In the genomic region with DNA sequence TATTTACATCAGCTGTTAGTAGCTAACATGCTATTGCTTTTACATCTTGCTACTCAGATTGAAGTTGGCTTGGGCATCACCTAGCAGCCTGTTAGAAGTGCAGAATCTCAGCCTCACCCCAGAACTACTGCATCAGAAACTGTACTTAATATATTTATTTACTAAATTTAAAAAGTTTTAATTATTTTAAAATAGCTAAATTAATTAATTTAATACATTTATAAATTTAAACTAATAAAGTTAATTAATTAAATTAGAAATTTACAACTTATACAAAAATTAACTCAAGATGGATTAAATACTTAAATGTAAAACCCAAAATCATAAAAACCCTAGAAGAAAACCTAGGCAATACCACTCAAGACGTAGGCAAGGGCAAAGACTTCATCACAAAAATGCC, we compare ENCODE assay signal across 27 cellular contexts.
"Had no signal": no experiment of that assay in that cellular context is flagged by ENCODE, and none has a peak within 500 bp of the region (broad histone marks: within the 10 kb centered on the region; RNA-seq: fewer than 3 reads in every experiment).

No MANE protein-coding gene starts in this region.

- H3K9me3 ChIP-seq: ovary, psoas muscle, right lobe of liver, sigmoid colon, stomach, thoracic aorta, thyroid gland, tibial nerve, upper lobe of left lung, vagina had no signal

- FAIRE-seq: small intestine, urothelium cell line had no signal

- H3K4me1 ChIP-seq: neural progenitor cell, right lobe of liver had no signal

- H3K27ac Mint-ChIP-seq: nephron; neural progenitor cell; progenitor cell of endocrine pancreas; stimulated activated effector memory CD8-positive, alpha-beta T cell treated with anti-CD3 and anti-CD28 coated beads, Interleukin-12 subunit alpha, Interleukin-12 subunit beta, amount 100 ng/mL, for 72 hours; stimulated activated naive B cell treated with anti-CD40 and anti-IgM and Interleukin-4, amounts not matched to agents 10 μg/mL and 1 μg/mL and 100 μg/mL, for 72 hours; stimulated activated naive CD8-positive, alpha-beta T cell treated with anti-CD3 and anti-CD28 coated beads, Interleukin-15, Interleukin-2, amounts not matched to agents 100 ng/mL and 50 ng/mL, for 24 hours had no signal

- H3K4me3 Mint-ChIP-seq: nephron; neural progenitor cell; stimulated activated effector memory CD8-positive, alpha-beta T cell treated with anti-CD3 and anti-CD28 coated beads, Interleukin-12 subunit alpha, Interleukin-12 subunit beta, amount 100 ng/mL, for 72 hours; stimulated activated naive B cell treated with anti-CD40 and anti-IgM and Interleukin-4, amounts not matched to agents 10 μg/mL and 1 μg/mL and 100 μg/mL, for 72 hours; stimulated activated naive CD8-positive, alpha-beta T cell treated with anti-CD3 and anti-CD28 coated beads, Interleukin-15, Interleukin-2, amounts not matched to agents 100 ng/mL and 50 ng/mL, for 24 hours had no signal

- H3K4me3 ChIP-seq: neural progenitor cell, ovary, psoas muscle, right lobe of liver, sigmoid colon, stomach, thoracic aorta, thyroid gland, tibial nerve, upper lobe of left lung, vagina had no signal

- H3K27me3 ChIP-seq: neural progenitor cell, ovary, right lobe of liver, sigmoid colon, stomach, thyroid gland, tibial nerve, upper lobe of left lung, vagina had no signal

- H3K27me3 Mint-ChIP-seq: stimulated activated naive B cell treated with anti-CD40 and anti-IgM and Interleukin-4, amounts not matched to agents 10 μg/mL and 1 μg/mL and 100 μg/mL, for 72 hours; stimulated activated naive CD8-positive, alpha-beta T cell treated with anti-CD3 and anti-CD28 coated beads, Interleukin-15, Interleukin-2, amounts not matched to agents 100 ng/mL and 50 ng/mL, for 24 hours had no signal

- H3K36me3 Mint-ChIP-seq: stimulated activated naive B cell treated with anti-CD40 and anti-IgM and Interleukin-4, amounts not matched to agents 10 μg/mL and 1 μg/mL and 100 μg/mL, for 72 hours had no signal

- H3K27ac ChIP-seq: neural progenitor cell, ovary, parathyroid adenoma, psoas muscle, right lobe of liver, sigmoid colon, stomach, thoracic aorta, thyroid gland, tibial nerve, upper lobe of left lung, vagina had no signal

- H3K4me2 ChIP-seq: neural progenitor cell had no signal

- H3K36me3 ChIP-seq: neural progenitor cell, ovary, right lobe of liver, sigmoid colon, stomach, thoracic aorta, thyroid gland, tibial nerve, upper lobe of left lung, vagina had no signal

- H2AFZ ChIP-seq: neural progenitor cell, parathyroid adenoma had no signal

- H3K79me2 ChIP-seq: parathyroid adenoma had no signal

- DNase-seq: occipital lobe; ovary; psoas muscle; right cardiac atrium; small intestine; stimulated activated CD4-positive, alpha-beta T cell treated with anti-CD3 and anti-CD28 coated beads, Interleukin-15, amount 100 ng/mL, for 24 hours; stimulated activated CD4-positive, alpha-beta T cell treated with anti-CD3 and anti-CD28 coated beads, Interleukin-2, amount 100 ng/mL, for 24 hours; stimulated activated CD4-positive, alpha-beta T cell treated with anti-CD3 and anti-CD28 coated beads, Interleukin-2, amount 100 ng/mL, for 48 hours; stimulated activated CD4-positive, alpha-beta T cell treated with anti-CD3 and anti-CD28 coated beads, Interleukin-4, amount 100 ng/mL, for 24 hours; stimulated activated naive B cell treated with anti-CD40 and anti-IgM and Interleukin-4, amounts not matched to agents 10 μg/mL and 1 μg/mL and 100 μg/mL, for 72 hours; stimulated activated naive CD4-positive, alpha-beta T cell treated with Interleukin-2 at 50 U/mL for 16 hours; stomach; thyroid gland; trophoblast cell; upper lobe of left lung had no signal

- ATAC-seq: psoas muscle; right cardiac atrium; right lobe of liver; stimulated activated effector memory CD8-positive, alpha-beta T cell treated with anti-CD3 and anti-CD28 coated beads, Interleukin-12 subunit alpha, Interleukin-12 subunit beta, amount 100 ng/mL, for 72 hours; stimulated activated naive B cell treated with anti-CD40 and anti-IgM and Interleukin-4, amounts not matched to agents 10 μg/mL and 1 μg/mL and 100 μg/mL, for 72 hours had no signal
